ENCODE assay signal across 26 cellular contexts in the genomic region with DNA sequence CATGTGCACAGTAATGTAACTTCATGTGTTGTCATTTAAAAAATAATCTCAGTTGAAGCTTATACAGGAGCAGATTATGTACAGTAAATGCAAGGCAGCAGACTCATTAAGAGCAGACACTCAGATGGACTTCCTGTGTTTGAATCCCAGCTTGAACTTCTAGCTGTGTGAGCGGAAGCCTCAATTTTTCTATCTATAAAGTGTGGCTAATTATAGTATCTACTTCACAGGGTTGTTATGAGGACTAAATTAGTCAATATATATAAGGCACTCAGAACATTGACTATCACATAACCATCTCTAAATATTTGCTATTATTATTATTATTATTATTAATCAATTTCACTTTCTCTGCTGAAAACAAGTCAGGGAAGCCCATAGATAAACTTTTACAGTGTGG.
"Had no signal": no experiment of that assay in that cellular context is flagged by ENCODE, and none has a peak within 500 bp of the region (broad histone marks: within the 10 kb centered on the region; RNA-seq: fewer than 3 reads in every experiment).

No MANE protein-coding gene starts in this region.

- H3K4me1 ChIP-seq: lower lobe of right lung, prostate gland, tibial nerve, upper lobe of left lung, vagina had no signal

- H3K9me3 ChIP-seq: lower lobe of right lung, pancreas, prostate gland, right lobe of liver, tibial nerve, upper lobe of left lung, vagina had no signal

- H3K4me3 ChIP-seq: lower lobe of right lung, pancreas, prostate gland, right lobe of liver, smooth muscle cell, tibial nerve, upper lobe of left lung, vagina had no signal

- H3K9me3 Mint-ChIP-seq: nephron; neural crest cell; stimulated activated memory B cell treated with anti-CD40 and anti-IgM and Interleukin-4, amounts not matched to agents 10 μg/mL and 1 μg/mL and 100 μg/mL, for 72 hours had no signal

- H3K36me3 ChIP-seq: lower lobe of right lung, pancreas, prostate gland, right lobe of liver, tibial nerve, upper lobe of left lung, vagina had no signal

- DNase-seq: hippocampal formation; kidney glomerular epithelial cell; left colon; lower lobe of right lung; mammary epithelial cell; mesenchymal stem cell; naive thymus-derived CD8-positive, alpha-beta T cell; nucleus accumbens; pancreas; posterior cingulate gyrus; right lobe of liver; stimulated activated CD4-positive, alpha-beta T cell treated with anti-CD3 and anti-CD28 coated beads, Interleukin-1b, Interleukin-23, amount 100 ng/mL, for 48 hours; stimulated activated CD4-positive, alpha-beta T cell treated with anti-CD3 and anti-CD28 coated beads, Interleukin-2, amount 100 ng/mL, for 48 hours; stimulated activated CD4-positive, alpha-beta T cell treated with anti-CD3 and anti-CD28 coated beads, Interleukin-4, amount 100 ng/mL, for 4 hours; stimulated activated CD8-positive, alpha-beta memory T cell treated with anti-CD3 and anti-CD28 coated beads, Interleukin-4, amount 100 ng/mL, for 48 hours; stimulated activated naive CD4-positive, alpha-beta T cell treated with Interleukin-2 at 50 U/mL for 16 hours; stimulated activated naive CD8-positive, alpha-beta T cell treated with anti-CD3 and anti-CD28 coated beads, Interleukin-15, amount 100 ng/mL, for 72 hours; substantia nigra; upper lobe of left lung had no signal

- H3K4me3 Mint-ChIP-seq: naive thymus-derived CD8-positive, alpha-beta T cell; nephron; neural crest cell; stimulated activated memory B cell treated with anti-CD40 and anti-IgM and Interleukin-4, amounts not matched to agents 10 μg/mL and 1 μg/mL and 100 μg/mL, for 72 hours; stimulated activated naive CD8-positive, alpha-beta T cell treated with anti-CD3 and anti-CD28 coated beads, Interleukin-15, amount 100 ng/mL, for 72 hours had no signal

- H3K27ac ChIP-seq: lower lobe of right lung, pancreas, prostate gland, right lobe of liver, tibial nerve, upper lobe of left lung, vagina had no signal

- ATAC-seq: left colon; naive thymus-derived CD8-positive, alpha-beta T cell; pancreas; right lobe of liver; stimulated activated naive CD8-positive, alpha-beta T cell treated with anti-CD3 and anti-CD28 coated beads, Interleukin-15, amount 100 ng/mL, for 72 hours had no signal

- H3K36me3 Mint-ChIP-seq: naive thymus-derived CD8-positive, alpha-beta T cell; stimulated activated memory B cell treated with anti-CD40 and anti-IgM and Interleukin-4, amounts not matched to agents 10 μg/mL and 1 μg/mL and 100 μg/mL, for 72 hours had no signal

- H3K4me1 Mint-ChIP-seq: naive thymus-derived CD8-positive, alpha-beta T cell; neural crest cell; stimulated activated memory B cell treated with anti-CD40 and anti-IgM and Interleukin-4, amounts not matched to agents 10 μg/mL and 1 μg/mL and 100 μg/mL, for 72 hours; stimulated activated naive CD8-positive, alpha-beta T cell treated with anti-CD3 and anti-CD28 coated beads, Interleukin-15, amount 100 ng/mL, for 72 hours had no signal

- H3K27me3 ChIP-seq: pancreas, right lobe of liver, tibial nerve, upper lobe of left lung, vagina had no signal

- H3K27ac Mint-ChIP-seq: naive thymus-derived CD8-positive, alpha-beta T cell; stimulated activated memory B cell treated with anti-CD40 and anti-IgM and Interleukin-4, amounts not matched to agents 10 μg/mL and 1 μg/mL and 100 μg/mL, for 72 hours; stimulated activated naive CD8-positive, alpha-beta T cell treated with anti-CD3 and anti-CD28 coated beads, Interleukin-15, amount 100 ng/mL, for 72 hours had no signal

- H3K27me3 Mint-ChIP-seq: stimulated activated memory B cell treated with anti-CD40 and anti-IgM and Interleukin-4, amounts not matched to agents 10 μg/mL and 1 μg/mL and 100 μg/mL, for 72 hours; stimulated activated naive CD8-positive, alpha-beta T cell treated with anti-CD3 and anti-CD28 coated beads, Interleukin-15, amount 100 ng/mL, for 72 hours had no signal
